Comparison of ENCODE assay signal across 16 cellular contexts in genomic region chr2:40329739-40330047, GRCh38.
"Had no signal": no experiment of that assay in that cellular context is flagged by ENCODE, and none has a peak within 500 bp of the region (broad histone marks: within the 10 kb centered on the region; RNA-seq: fewer than 3 reads in every experiment).

No MANE protein-coding gene starts in this region.

- H3K27me3 Mint-ChIP-seq: activated naive CD4-positive, alpha-beta T cell treated with anti-CD3 and anti-CD28 coated beads, Interleukin-2, amount 10 ng/mL, durations not matched to agents 7 days and 5 days; central memory CD8-positive, alpha-beta T cell; natural killer cell treated with Interleukin-12 subunit alpha and Interleukin-12 subunit beta and Interleukin-15 and Interleukin-18, amount 100 ng/mL, for 72 hours; stimulated activated naive CD8-positive, alpha-beta T cell treated with anti-CD3 and anti-CD28 coated beads, Interleukin-15, amount 100 ng/mL, for 72 hours had no signal

- H3K4me1 Mint-ChIP-seq: activated naive CD4-positive, alpha-beta T cell treated with anti-CD3 and anti-CD28 coated beads, Interleukin-2, amount 10 ng/mL, durations not matched to agents 7 days and 5 days; central memory CD8-positive, alpha-beta T cell; stimulated activated naive CD8-positive, alpha-beta T cell treated with anti-CD3 and anti-CD28 coated beads, Interleukin-15, amount 100 ng/mL, for 72 hours had no signal

- H3K4me3 ChIP-seq: prostate gland, thoracic aorta had no signal

- H3K36me3 ChIP-seq: prostate gland, thoracic aorta, WERI-Rb-1 had no signal

- DNase-seq: activated CD4-positive, alpha-beta T cell treated with anti-CD3 and anti-CD28 coated beads for 4 hours; activated CD8-positive, alpha-beta T cell treated with anti-CD3 and anti-CD28 coated beads, Interleukin-2, amount 10 ng/mL, durations not matched to agents 7 days and 5 days; activated naive CD4-positive, alpha-beta T cell treated with anti-CD3 and anti-CD28 coated beads, Interleukin-2, amount 10 ng/mL, durations not matched to agents 7 days and 5 days; hippocampal formation; kidney glomerular epithelial cell; stimulated activated CD4-positive, alpha-beta T cell treated with anti-CD3 and anti-CD28 coated beads, Interleukin-15, amount 100 ng/mL, for 24 hours; stimulated activated CD4-positive, alpha-beta T cell treated with anti-CD3 and anti-CD28 coated beads, Interleukin-4, amount 100 ng/mL, for 4 hours; stimulated activated naive CD8-positive, alpha-beta T cell treated with anti-CD3 and anti-CD28 coated beads, Interleukin-15, amount 100 ng/mL, for 72 hours; T-helper 9 cell; WERI-Rb-1 had no signal

- H3K4me1 ChIP-seq: prostate gland had no signal

- H3K27ac Mint-ChIP-seq: activated CD8-positive, alpha-beta T cell treated with anti-CD3 and anti-CD28 coated beads, Interleukin-2, amount 10 ng/mL, durations not matched to agents 7 days and 5 days; activated naive CD4-positive, alpha-beta T cell treated with anti-CD3 and anti-CD28 coated beads, Interleukin-2, amount 10 ng/mL, durations not matched to agents 7 days and 5 days; activated T-helper 1 cell treated with anti-CD3 and anti-CD28 coated beads, Interleukin-12 subunit alpha, Interleukin-12 subunit beta, Interleukin-2, Interleukin-4 antibody, amounts not matched to agents 30 ng/mL and 10 ng/mL and 1 ng/mL, durations not matched to agents 14 hours and 24 hours and 36 hours; natural killer cell treated with Interleukin-12 subunit alpha and Interleukin-12 subunit beta and Interleukin-15 and Interleukin-18, amount 100 ng/mL, for 72 hours; stimulated activated naive CD8-positive, alpha-beta T cell treated with anti-CD3 and anti-CD28 coated beads, Interleukin-15, amount 100 ng/mL, for 72 hours had no signal

- H3K4me3 Mint-ChIP-seq: activated CD8-positive, alpha-beta T cell treated with anti-CD3 and anti-CD28 coated beads, Interleukin-2, amount 10 ng/mL, durations not matched to agents 7 days and 5 days; activated naive CD4-positive, alpha-beta T cell treated with anti-CD3 and anti-CD28 coated beads, Interleukin-2, amount 10 ng/mL, durations not matched to agents 7 days and 5 days; activated T-helper 1 cell treated with anti-CD3 and anti-CD28 coated beads, Interleukin-12 subunit alpha, Interleukin-12 subunit beta, Interleukin-2, Interleukin-4 antibody, amounts not matched to agents 30 ng/mL and 10 ng/mL and 1 ng/mL, durations not matched to agents 14 hours and 24 hours and 36 hours; central memory CD8-positive, alpha-beta T cell; natural killer cell treated with Interleukin-12 subunit alpha and Interleukin-12 subunit beta and Interleukin-15 and Interleukin-18, amount 100 ng/mL, for 72 hours; stimulated activated naive CD8-positive, alpha-beta T cell treated with anti-CD3 and anti-CD28 coated beads, Interleukin-15, amount 100 ng/mL, for 72 hours had no signal

- ATAC-seq: activated CD8-positive, alpha-beta T cell treated with anti-CD3 and anti-CD28 coated beads, Interleukin-2, amount 10 ng/mL, durations not matched to agents 7 days and 5 days; natural killer cell treated with Interleukin-12 subunit alpha and Interleukin-12 subunit beta and Interleukin-15 and Interleukin-18, amount 100 ng/mL, for 72 hours; stimulated activated naive CD8-positive, alpha-beta T cell treated with anti-CD3 and anti-CD28 coated beads, Interleukin-15, amount 100 ng/mL, for 72 hours had no signal

- H3K27ac ChIP-seq: prostate gland, RWPE1, WERI-Rb-1 had no signal

- H3K9me3 Mint-ChIP-seq: activated naive CD4-positive, alpha-beta T cell treated with anti-CD3 and anti-CD28 coated beads, Interleukin-2, amount 10 ng/mL, durations not matched to agents 7 days and 5 days; activated T-helper 1 cell treated with anti-CD3 and anti-CD28 coated beads, Interleukin-12 subunit alpha, Interleukin-12 subunit beta, Interleukin-2, Interleukin-4 antibody, amounts not matched to agents 30 ng/mL and 10 ng/mL and 1 ng/mL, durations not matched to agents 14 hours and 24 hours and 36 hours; stimulated activated naive CD8-positive, alpha-beta T cell treated with anti-CD3 and anti-CD28 coated beads, Interleukin-15, amount 100 ng/mL, for 72 hours had no signal

- H3K36me3 Mint-ChIP-seq: activated naive CD4-positive, alpha-beta T cell treated with anti-CD3 and anti-CD28 coated beads, Interleukin-2, amount 10 ng/mL, durations not matched to agents 7 days and 5 days; natural killer cell treated with Interleukin-12 subunit alpha and Interleukin-12 subunit beta and Interleukin-15 and Interleukin-18, amount 100 ng/mL, for 72 hours had no signal

- H3K9me3 ChIP-seq: prostate gland, thoracic aorta had no signal
